10 cellular contexts compared by ENCODE assay signal in genomic region chr19:18415177-18415867, GRCh38. TPM values are rescaled to one million over a fixed set of nuclear protein-coding genes. Genes with fewer than 3 reads are reported as not detected.
A peak's percentile ranks its signal among the peaks of the same experiment; 100 is the strongest.
DNase-seq lines count a peak whose midpoint lies in the region; ATAC-seq and TF ChIP-seq lines count a peak whose summit lies in the region.
"Had no signal": no experiment of that assay in that cellular context is flagged by ENCODE, and none has a peak within 500 bp of the region (broad histone marks: within the 10 kb centered on the region; RNA-seq: fewer than 3 reads in every experiment).

No MANE protein-coding gene starts in this region.

- peak; percentile 83 for DNase-seq in COR-L47 (lab: John Stamatoyannopoulos, UW)
- DNase-seq in NCI-H69 (lab: John Stamatoyannopoulos, UW) = peak; percentile 95
- no peak for DNase-seq in MCF 10A (ENCODE audit: unreplicated experiment)
- peak; percentile 66 for DNase-seq in medulla oblongata (ENCODE audit: extremely low spot score)
- DNase-seq in upper lobe of left lung = peak in 1 of 2 donors; percentile 83

- ATAC-seq in upper lobe of left lung (ENCODE audit: low FRiP score in 2 of 2) = peak; percentile 15 to 19
- ATAC-seq in HG03108 (IDR thresholded peaks at IDR 0.05; ENCODE audit: unreplicated experiment) = no peak
- no peak for ATAC-seq in HG03045 (IDR thresholded peaks at IDR 0.05; ENCODE audit: unreplicated experiment)
- ATAC-seq in HG03378 (IDR thresholded peaks at IDR 0.05; ENCODE audit: unreplicated experiment) = no peak

- peak overlapping the region; percentile 41 for H3K4me3 Mint-ChIP-seq in MCF 10A (ENCODE audit: unreplicated experiment)

- H3K9me3 Mint-ChIP-seq in MCF 10A (ENCODE audit: unreplicated experiment) = no peaks in the 10 kb centered on the region
- H3K9me3 Mint-ChIP-seq: neural crest cell had no signal

- intact Hi-C loops in MCF 10A (cut with micrococcal nuclease) = no loop called here

- no peak overlapping the region for H3K27ac Mint-ChIP-seq in MCF 10A (ENCODE audit: low read depth, unreplicated experiment)

- peak in 1 of 4 donors; percentile 59 for TF ChIP-seq POLR2A in upper lobe of left lung (IDR thresholded peaks at IDR 0.05)

- POLR2A ChIA-PET in MCF 10A (lab: Yijun Ruan, JAX) = interaction anchor here (0.7 kb wide), 2 partner anchors 38 to 134 kb away, joined by 3 to 4 read pairs; partner anchors contain the start of gene JUND

- H3K9me3 ChIP-seq in upper lobe of left lung = no peaks in the 10 kb centered on the region

- H3K4me3 ChIP-seq in upper lobe of left lung = peak overlapping the region in 3 of 4 donors; percentile 18 to 38 (median 37)

- peaks cover 49 to 63% (median 52%) of the 10 kb centered on the region in 4 donors for H3K4me1 ChIP-seq in upper lobe of left lung

- no peaks in the 10 kb centered on the region for H3K36me3 ChIP-seq in upper lobe of left lung

- peaks cover 13% of the 10 kb centered on the region for H3K4me1 Mint-ChIP-seq in MCF 10A (ENCODE audit: insufficient read depth, unreplicated experiment)

- 14 to 41% methylated on average over 20 to 25 of the region's 25 CpGs for WGBS in upper lobe of left lung, 2 donors

- no peak for TF ChIP-seq CTCF in MCF 10A (IDR thresholded peaks at IDR 0.05; ENCODE audit: unreplicated experiment)
- TF ChIP-seq CTCF in upper lobe of left lung (IDR thresholded peaks at IDR 0.05) = no peak

- TF ChIP-seq EP300 in upper lobe of left lung (IDR thresholded peaks at IDR 0.05) = no peak

- no peaks in the 10 kb centered on the region for H3K27me3 Mint-ChIP-seq in MCF 10A (ENCODE audit: insufficient read depth, unreplicated experiment)

- H3K27ac ChIP-seq in upper lobe of left lung = peak overlapping the region; percentile 87 to 94 (median 91)
- H3K27ac ChIP-seq: KMS-11 had no signal

- CTCF ChIA-PET in MCF 10A (lab: Yijun Ruan, JAX) = interaction anchor here (0.7 to 6.7 kb wide), 5 partner anchors 16 to 87 kb away, joined by 3 to 118 read pairs (median 24); partner anchors contain the start of gene GDF15

- H3K36me3 Mint-ChIP-seq in MCF 10A (ENCODE audit: insufficient read depth, unreplicated experiment) = peaks cover 3% of the 10 kb centered on the region

- H3K27me3 ChIP-seq in upper lobe of left lung = no peaks in the 10 kb centered on the region

- BruUV-seq in MCF 10A (replicated peaks; lab: Mats Ljungman, UMichigan) = no TSS peak

RNA-seq across cellular contexts. Expression of gene SSBP4, which starts 3.9 kb away (rescaled TPM):
- 22.3 and 26.3 TPM in 2 replicates for total RNA-seq in MCF 10A (2022)
- total RNA-seq in upper lobe of left lung = 100 to 1,000 TPM in 1 of 6 donors, 10 to 100 TPM in 5; 52.0 to 157 (median 84.1) TPM

RNA-seq across cellular contexts. Expression of gene LRRC25, which starts 17.9 kb away (rescaled TPM):
- not detected in 2 replicates for total RNA-seq in MCF 10A (2022)
- 10 to 100 TPM in 4 of 6 donors, 1 to 10 TPM in 2; 4.0 to 49.4 (median 24.0) TPM for total RNA-seq in upper lobe of left lung
- total RNA-seq: neural crest cell had no signal

RNA-seq across cellular contexts. Expression of gene ISYNA1, which starts 22.6 kb away (rescaled TPM):
- total RNA-seq in MCF 10A (2022) (6.8 and 7.7 TPM in 2 replicates), upper lobe of left lung (10 to 100 TPM; 14.5 to 55.5 (median 20.0) TPM)

RNA-seq across cellular contexts. Expression of gene GDF15, which starts 29.4 kb away (rescaled TPM):
- total RNA-seq in MCF 10A (2022) (193 and 288 TPM in 2 replicates), upper lobe of left lung (100 to 1,000 TPM in 2 of 6 donors, 10 to 100 TPM in 4; 42.5 to 126 (median 68.7) TPM)

Comparison
In these comparisons a context has a peak if more than half of its experiments do, and no peak if none do; other contexts are left out.
1. ATAC-seq: peak in upper lobe of left lung (2 of 2); none in HG03108 (single experiment), HG03045 (single experiment) and HG03378 (single experiment).